ENCODE assay signal across 8 cellular contexts in the genomic region with DNA sequence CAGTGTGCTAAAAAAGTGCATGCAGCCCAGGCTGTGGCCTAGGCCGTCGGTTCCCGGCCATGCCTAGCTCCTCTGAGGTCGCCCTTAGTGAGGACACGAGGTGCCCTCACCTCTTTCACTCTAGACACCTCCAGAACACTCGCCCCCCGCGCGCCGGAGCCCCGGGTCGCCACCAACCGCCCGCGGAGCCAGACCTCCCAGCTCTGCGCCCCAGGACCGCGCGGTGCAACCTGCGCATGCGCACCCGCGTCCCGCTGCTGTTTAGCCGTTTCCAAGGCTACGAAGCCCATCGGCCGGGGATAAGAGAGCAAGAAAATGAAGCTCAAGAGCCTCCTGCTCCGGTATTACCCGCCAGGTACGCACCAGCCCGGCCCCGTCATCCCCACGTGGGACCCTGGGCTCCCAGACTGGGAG. TPM values are rescaled to one million over a fixed set of nuclear protein-coding genes. Genes with fewer than 3 reads are reported as not detected.
A peak's percentile ranks its signal among the peaks of the same experiment; 100 is the strongest.
DNase-seq lines count a peak whose midpoint lies in the region; ATAC-seq and TF ChIP-seq lines count a peak whose summit lies in the region.

A gene with protein sequence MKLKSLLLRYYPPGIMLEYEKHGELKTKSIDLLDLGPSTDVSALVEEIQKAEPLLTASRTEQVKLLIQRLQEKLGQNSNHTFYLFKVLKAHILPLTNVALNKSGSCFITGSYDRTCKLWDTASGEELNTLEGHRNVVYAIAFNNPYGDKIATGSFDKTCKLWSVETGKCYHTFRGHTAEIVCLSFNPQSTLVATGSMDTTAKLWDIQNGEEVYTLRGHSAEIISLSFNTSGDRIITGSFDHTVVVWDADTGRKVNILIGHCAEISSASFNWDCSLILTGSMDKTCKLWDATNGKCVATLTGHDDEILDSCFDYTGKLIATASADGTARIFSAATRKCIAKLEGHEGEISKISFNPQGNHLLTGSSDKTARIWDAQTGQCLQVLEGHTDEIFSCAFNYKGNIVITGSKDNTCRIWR (plus strand): TSS at position 257 of the 414 bp plus-strand sequence. CDS start 59 bp downstream, at position 316.

- 4 to 15% methylated on average over 34 of the region's 34 CpGs for WGBS in sigmoid colon, 2 donors

- H3K4me3 ChIP-seq in sigmoid colon: peak within 1 kb of the TSS in 3 of 4 donors; percentile 16 to 40 (median 35)

- intact Hi-C loops in sigmoid colon (cut with DNase I): no loop called here

- H3K4me1 ChIP-seq in sigmoid colon: peaks cover 0 to 8% (median 3%) of the 10 kb centered on the region in 4 donors

- DNase-seq in AG08396 (ENCODE audit: low spot score): peak; percentile 76
- peak; percentile 25 for DNase-seq in SK-N-DZ (ENCODE audit: low spot score)
- peak; percentile 87 for DNase-seq in astrocyte of the hippocampus (ENCODE audit: low read depth, low spot score)
- DNase-seq in hepatic stellate cell (ENCODE audit: low spot score): peak; percentile 90
- no peak for DNase-seq in sigmoid colon
- DNase-seq in hippocampal formation (lab: John Stamatoyannopoulos, UW): no peak
- no peak for DNase-seq in NCI-H69 (lab: John Stamatoyannopoulos, UW)

- no peaks in the 10 kb centered on the region for H3K9me3 ChIP-seq in sigmoid colon

- no peak for TF ChIP-seq CTCF in sigmoid colon (IDR thresholded peaks at IDR 0.05)

- peak; percentile 76 for ATAC-seq in GM21723 (IDR thresholded peaks at IDR 0.05; ENCODE audit: unreplicated experiment)

- no peak for TF ChIP-seq POLR2A in sigmoid colon (IDR thresholded peaks at IDR 0.05)

- H3K27ac ChIP-seq in sigmoid colon: no peak within 1 kb of the TSS

- no peak for TF ChIP-seq EP300 in sigmoid colon (IDR thresholded peaks at IDR 0.05)

- no peaks in the 10 kb centered on the region for H3K36me3 ChIP-seq in sigmoid colon

- peaks cover 0 to 26% (median 8%) of the 10 kb centered on the region in 3 donors for H3K27me3 ChIP-seq in sigmoid colon

RNA-seq across cellular contexts. Expression of the gene that starts here (rescaled TPM):
- not detected in 2 replicates for polyA plus RNA-seq in SK-N-DZ (2014; cell fraction: cytosol; rRNA removed)
- polyA plus RNA-seq in SK-N-DZ (2014; cell fraction: nucleus; rRNA removed): not detected in 2 replicates
- total RNA-seq in sigmoid colon: not detected
- under 1 TPM in 1 of 3 donors, not detected in 2; 0.06 TPM for polyA plus RNA-seq in sigmoid colon

Comparison
In these comparisons a context has a peak if more than half of its experiments do, and no peak if none do; other contexts are left out.
1. DNase-seq: peak in AG08396 (single experiment), SK-N-DZ (single experiment), astrocyte of the hippocampus (single experiment) and hepatic stellate cell (single experiment); none in sigmoid colon (single experiment), hippocampal formation (0 of 2) and NCI-H69 (single experiment).